8 cellular contexts compared by ENCODE assay signal in the genomic region with DNA sequence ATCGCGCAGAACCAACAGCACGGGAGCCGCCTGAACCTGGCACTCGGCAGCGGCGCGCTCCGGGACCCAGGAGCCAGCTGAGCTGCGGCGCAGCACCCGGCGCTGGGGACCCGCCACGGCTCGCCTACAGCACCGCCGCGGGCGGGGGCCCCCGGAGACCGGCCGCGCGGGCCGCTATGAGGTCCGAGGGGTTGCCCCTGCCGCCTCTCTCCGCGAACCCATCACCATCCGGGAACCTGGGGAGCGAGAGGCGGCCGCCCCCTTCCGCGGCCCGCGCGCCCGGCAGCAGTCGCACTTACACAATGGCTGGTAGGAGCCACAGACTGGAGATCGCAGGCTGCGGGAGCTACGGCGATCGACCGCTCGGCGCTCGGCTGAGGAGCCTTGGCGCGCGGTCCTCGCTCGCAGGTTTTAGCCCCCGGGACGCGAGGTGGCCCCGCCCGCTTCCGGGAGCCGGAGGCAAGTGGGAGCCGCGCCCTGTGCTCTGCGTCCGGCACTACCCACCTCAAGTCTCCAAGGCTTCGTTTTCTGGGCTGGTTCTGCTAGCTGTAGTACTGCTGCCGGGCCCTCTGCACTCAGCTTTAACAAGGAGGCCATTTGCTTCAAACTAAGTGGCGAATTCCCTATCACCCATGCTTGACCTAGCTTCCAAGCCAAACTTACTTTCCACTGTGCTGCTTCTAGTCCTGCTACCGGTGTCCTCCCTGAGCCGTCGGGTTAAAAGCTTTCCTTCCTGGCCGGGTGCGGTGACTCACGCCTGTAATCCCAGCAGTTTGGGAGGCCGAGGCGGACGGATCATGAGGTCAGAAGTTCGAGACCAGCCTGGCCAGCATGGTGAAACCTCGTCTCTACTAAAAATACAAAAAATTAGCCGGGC. TPM values are rescaled to one million over a fixed set of nuclear protein-coding genes. Genes with fewer than 3 reads are reported as not detected.
A peak's percentile ranks its signal among the peaks of the same experiment; 100 is the strongest.
DNase-seq lines count a peak whose midpoint lies in the region; ATAC-seq and TF ChIP-seq lines count a peak whose summit lies in the region.

A gene (minus strand): TSS at position 386 of the 877 bp plus-strand sequence. CDS start 451 bp downstream, outside the sequence.

- H3K36me3 ChIP-seq in upper lobe of right lung, result no peaks in the 10 kb centered on the region

- H3K36me3 Mint-ChIP-seq in T-helper 1 cell treated with Interleukin-12 subunit alpha and Interleukin-12 subunit beta and Interleukin-4 antibody, amounts not matched to agents 30 μg/mL and 1 μg/mL, for 36 hours (ENCODE audit: low read depth), result peaks cover 18% of the 10 kb centered on the region

- intact Hi-C loops in left cardiac atrium (cut with DNase I) (no loop called here), posterior vena cava (cut with DNase I) (no loop called here), upper lobe of right lung (cut with DNase I) (no loop called here)

- no peaks in the 10 kb centered on the region for H3K27me3 Mint-ChIP-seq in T-helper 1 cell treated with Interleukin-12 subunit alpha and Interleukin-12 subunit beta and Interleukin-4 antibody, amounts not matched to agents 30 μg/mL and 1 μg/mL, for 36 hours (ENCODE audit: low read depth)

- H3K4me1 Mint-ChIP-seq in T-helper 1 cell treated with Interleukin-12 subunit alpha and Interleukin-12 subunit beta and Interleukin-4 antibody, amounts not matched to agents 30 μg/mL and 1 μg/mL, for 36 hours (ENCODE audit: low read depth), result peaks cover 27% of the 10 kb centered on the region

- H3K27ac ChIP-seq in upper lobe of right lung, result peak within 1 kb of the TSS; percentile 97

- H3K27ac Mint-ChIP-seq in T-helper 1 cell treated with Interleukin-12 subunit alpha and Interleukin-12 subunit beta and Interleukin-4 antibody, amounts not matched to agents 30 μg/mL and 1 μg/mL, for 36 hours, result peak within 1 kb of the TSS; percentile 98

- H3K4me3 Mint-ChIP-seq in T-helper 1 cell treated with Interleukin-12 subunit alpha and Interleukin-12 subunit beta and Interleukin-4 antibody, amounts not matched to agents 30 μg/mL and 1 μg/mL, for 36 hours, result peak within 1 kb of the TSS; percentile 94

- H3K4me1 ChIP-seq in upper lobe of right lung, result peaks cover 13% of the 10 kb centered on the region

- in situ Hi-C loops in GM13976 (cut with MboI; ENCODE audit: low sequenced_read_pairs, unreplicated experiment), result no loop called here

- ATAC-seq in HG02763 (IDR thresholded peaks at IDR 0.05; ENCODE audit: unreplicated experiment) (peak; percentile 88), left cardiac atrium (peak; percentile 97 to 98), upper lobe of right lung (peak; percentile 99)

- H3K27me3 ChIP-seq in upper lobe of right lung, result no peaks in the 10 kb centered on the region

- TF ChIP-seq CTCF in GM13976 (IDR thresholded peaks at IDR 0.05; ENCODE audit: borderline replicate concordance, control extremely low read depth, extremely low read depth, insufficient read depth, missing control alignments) (no peak), upper lobe of right lung (IDR thresholded peaks at IDR 0.05) (no peak)

- DNase-seq in GM13976 (ENCODE audit: low spot score) (peak; percentile 96), NCI-H1417 treated with DMSO at 0.1 percent for 48 hours (lab: John Stamatoyannopoulos, UW) (peak; percentile 59), amniotic stem cell (lab: John Stamatoyannopoulos, UW) (peak; percentile 53), left cardiac atrium (peak; percentile 96), posterior vena cava (ENCODE audit: low spot score) (peak; percentile 98), upper lobe of right lung (peak; percentile 97)

- no peaks in the 10 kb centered on the region for H3K9me3 ChIP-seq in upper lobe of right lung

- peaks cover 23% of the 10 kb centered on the region for H3K9me3 Mint-ChIP-seq in T-helper 1 cell treated with Interleukin-12 subunit alpha and Interleukin-12 subunit beta and Interleukin-4 antibody, amounts not matched to agents 30 μg/mL and 1 μg/mL, for 36 hours

- H3K4me3 ChIP-seq in upper lobe of right lung, result peak within 1 kb of the TSS; percentile 81

RNA-seq across cellular contexts. Expression of the gene that starts here (rescaled TPM):
- total RNA-seq in left cardiac atrium (1 to 10 TPM; 6.9 to 7.3 TPM), posterior vena cava (10 to 100 TPM in 1 of 2 donors, 1 to 10 TPM in 1; 9.9 to 16.1 TPM), upper lobe of right lung (7.6 TPM)

Comparison
In these comparisons a context has a peak if more than half of its experiments do, and no peak if none do; other contexts are left out.
1. Peak in every context shown above with its lines: DNase-seq, ATAC-seq, H3K4me3 ChIP-seq and H3K27ac ChIP-seq.